ENCODE assay signal across 1 cellular context in genomic region chr14:100375963-100376735, GRCh38.
TF ChIP-seq lines count a peak whose summit lies in the region.

Gene WDR25, plus strand, starts transcription at chr14:100376485.

TF ChIP-seq in K562, 482 proteins besides CTCF, POLR2A, EP300 and RAD21 (continued from another document and continues in another):
- no peak for TF ChIP-seq BRF1 (IDR thresholded peaks at IDR 0.05; ENCODE audit: borderline replicate concordance, extremely low read depth, insufficient read length)
- no peak for TF ChIP-seq TRIM28 (IDR thresholded peaks at IDR 0.05)
- no peak for TF ChIP-seq ZNF140 (CRISPR knock-in tag; IDR thresholded peaks at IDR 0.05)
- TF ChIP-seq ZNF3 (CRISPR knock-in tag; IDR thresholded peaks at IDR 0.05), result no peak
- no peak for TF ChIP-seq ZNF253 (CRISPR knock-in tag; conservative IDR thresholded peaks at IDR 0.05)
- no peak for TF ChIP-seq MLLT1 (IDR thresholded peaks at IDR 0.05)
- peak; percentile 67 for TF ChIP-seq U2AF1 (optimal IDR thresholded peaks at IDR 0.05; ENCODE audit: low read depth, low read length)
- TF ChIP-seq DNMT1 (IDR thresholded peaks at IDR 0.05), result no peak
- peak; percentile 19; the same call in 1 of the 2 replicates for TF ChIP-seq ARID4B (CRISPR knock-in tag; IDR thresholded peaks at IDR 0.05)
- TF ChIP-seq HNRNPUL1 (IDR thresholded peaks at IDR 0.05; ENCODE audit: low read length), result no peak
- no peak for TF ChIP-seq ZSCAN29 (IDR thresholded peaks at IDR 0.05)
- TF ChIP-seq ZNF431 (CRISPR knock-in tag; IDR thresholded peaks at IDR 0.05), result peak; percentile 14; the same call in 1 of the 2 replicates
- no peak for TF ChIP-seq WHSC1 (IDR thresholded peaks at IDR 0.05; ENCODE audit: low read length)
- no peak for TF ChIP-seq ZNF121 (CRISPR knock-in tag; conservative IDR thresholded peaks at IDR 0.05)
- TF ChIP-seq ZNF24 (IDR thresholded peaks at IDR 0.05), result no peak
- no peak for TF ChIP-seq FOXP4 (CRISPR knock-in tag; IDR thresholded peaks at IDR 0.05; ENCODE audit: borderline replicate concordance)
- TF ChIP-seq MYC (IDR thresholded peaks at IDR 0.05; ENCODE audit: low read depth, low read length), result peak; percentile 49
- no peak; the same call in 1 of the 2 replicates for TF ChIP-seq MYC (CRISPR knock-in tag; IDR thresholded peaks at IDR 0.05; ENCODE audit: borderline replicate concordance, low read depth)
- TF ChIP-seq ZNF232 (CRISPR knock-in tag; IDR thresholded peaks at IDR 0.05), result no peak
- no peak for TF ChIP-seq RFX7 (CRISPR knock-in tag; IDR thresholded peaks at IDR 0.05)
- no peak for TF ChIP-seq SREBF2 (CRISPR knock-in tag; IDR thresholded peaks at IDR 0.05)
- TF ChIP-seq LEF1 (IDR thresholded peaks at IDR 0.05), result no peak
- no peak for TF ChIP-seq GATAD2A (IDR thresholded peaks at IDR 0.05)
- TF ChIP-seq IRF9 (tag; IDR thresholded peaks at IDR 0.05), result no peak
- no peak for TF ChIP-seq PRMT5 (CRISPR knock-in tag; IDR thresholded peaks at IDR 0.05)
- no peak for TF ChIP-seq ILK (tag; IDR thresholded peaks at IDR 0.05; ENCODE audit: borderline replicate concordance, low read depth)
- TF ChIP-seq TAF7 (tag; IDR thresholded peaks at IDR 0.05), result no peak
- TF ChIP-seq MEF2D (tag; conservative IDR thresholded peaks at IDR 0.05; ENCODE audit: low read depth), result no peak
- TF ChIP-seq MYBL2 (IDR thresholded peaks at IDR 0.05; ENCODE audit: low read depth), result no peak
- TF ChIP-seq MYBL2 (CRISPR knock-in tag; IDR thresholded peaks at IDR 0.05; ENCODE audit: borderline replicate concordance), result no peak
- no peak for TF ChIP-seq RBBP5 (IDR thresholded peaks at IDR 0.05; ENCODE audit: borderline replicate concordance, insufficient read depth, low read length, poor library complexity, severe bottlenecking)
- TF ChIP-seq ZKSCAN1 (IDR thresholded peaks at IDR 0.05; ENCODE audit: low read depth, low read length), result no peak
- TF ChIP-seq HOMEZ (CRISPR knock-in tag; IDR thresholded peaks at IDR 0.05), result no peak
- TF ChIP-seq OTX1 (CRISPR knock-in tag; IDR thresholded peaks at IDR 0.05), result no peak
- TF ChIP-seq MCM2 (IDR thresholded peaks at IDR 0.05; ENCODE audit: low read depth), result no peak
- no peak for TF ChIP-seq SNAPC5 (CRISPR knock-in tag; IDR thresholded peaks at IDR 0.05)
- TF ChIP-seq CHD7 (IDR thresholded peaks at IDR 0.05; ENCODE audit: low read depth, low read length), result no peak
- TF ChIP-seq HCFC1 (IDR thresholded peaks at IDR 0.05; ENCODE audit: low read depth, low read length), result peak; percentile 78
- TF ChIP-seq BDP1 (IDR thresholded peaks at IDR 0.05; ENCODE audit: insufficient read depth, insufficient read length), result no peak
